16 cellular contexts compared by ENCODE assay signal in the genomic region with DNA sequence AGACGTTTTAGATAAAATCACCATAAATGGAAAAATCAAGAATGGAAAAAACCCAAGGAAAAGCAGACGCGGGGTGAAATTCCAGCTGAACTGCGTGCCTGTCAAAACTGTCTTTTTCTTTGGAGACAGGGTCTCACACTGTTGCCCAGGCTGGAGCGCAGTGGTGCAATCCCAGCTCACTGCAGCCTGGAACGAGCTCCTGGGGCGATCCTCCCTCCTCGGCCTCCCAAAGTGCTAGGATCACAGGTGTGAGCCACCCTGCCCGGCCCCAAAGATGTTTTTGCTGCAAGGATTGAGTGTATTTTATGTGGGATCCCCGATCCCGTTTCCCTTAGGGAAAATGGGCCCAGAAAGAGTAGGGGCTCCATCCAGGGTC. TPM values are rescaled to one million over a fixed set of nuclear protein-coding genes. Genes with fewer than 3 reads are reported as not detected.
A peak's percentile ranks its signal among the peaks of the same experiment; 100 is the strongest.
DNase-seq lines count a peak whose midpoint lies in the region; TF ChIP-seq lines count a peak whose summit lies in the region.
"Had no signal": no experiment of that assay in that cellular context is flagged by ENCODE, and none has a peak within 500 bp of the region (broad histone marks: within the 10 kb centered on the region; RNA-seq: fewer than 3 reads in every experiment).

No MANE protein-coding gene starts in this region.

- no peaks in the 10 kb centered on the region for H3K36me3 Mint-ChIP-seq in T-helper 2 cell treated with Interferon-gamma antibody and Interleukin-4, amounts not matched to agents 5 μg/mL and 100 μg/mL, for 36 hours (ENCODE audit: low read depth)
- no peaks in the 10 kb centered on the region for H3K36me3 Mint-ChIP-seq in osteocyte (ENCODE audit: unreplicated experiment)

- H3K9me3 Mint-ChIP-seq in T-helper 2 cell treated with Interferon-gamma antibody and Interleukin-4, amounts not matched to agents 5 μg/mL and 100 μg/mL, for 36 hours, result no peaks in the 10 kb centered on the region
- no peaks in the 10 kb centered on the region for H3K9me3 Mint-ChIP-seq in osteocyte (ENCODE audit: unreplicated experiment)

- 62% methylated on average over 11 of the region's 11 CpGs for WGBS in hepatocyte (ENCODE audit: low lambda C conversion rate, missing lambda C conversion rate)
- 54 to 79% methylated on average over 11 of the region's 11 CpGs for WGBS in sigmoid colon, 2 donors

- H3K9me2 ChIP-seq in hepatocyte (replicated peaks; ENCODE audit: insufficient read depth), result no peaks in the 10 kb centered on the region
- no peaks in the 10 kb centered on the region for H3K9me2 ChIP-seq in MM.1S (replicated peaks; ENCODE audit: insufficient read depth, low read length)

- H3K4me3 ChIP-seq in HUES6 (ENCODE audit: low read depth, low read length), result peak overlapping the region; percentile 63; the same call in 1 of the 2 replicates
- H3K4me3 ChIP-seq in hepatocyte, result no peak overlapping the region
- H3K4me3 ChIP-seq in sigmoid colon, result peak overlapping the region in 2 of 4 donors; percentile 39
- H3K4me3 ChIP-seq in MM.1S (ENCODE audit: low read length), result no peak overlapping the region

- no peaks in the 10 kb centered on the region for H3F3A ChIP-seq in MM.1S (ENCODE audit: insufficient read depth, low read length)

- H3K9me3 ChIP-seq in HUES6 (ENCODE audit: control insufficient read depth, insufficient read depth, low read depth, low read length) (no peaks in the 10 kb centered on the region), hepatocyte (ENCODE audit: low read depth) (no peaks in the 10 kb centered on the region), sigmoid colon (no peaks in the 10 kb centered on the region), MM.1S (replicated peaks; ENCODE audit: insufficient read depth, low read length) (no peaks in the 10 kb centered on the region)
- H3K9me3 ChIP-seq: gastrocnemius medialis had no signal

- TF ChIP-seq CTCF in hepatocyte (IDR thresholded peaks at IDR 0.05; ENCODE audit: poor library complexity) (no peak), osteocyte (IDR thresholded peaks at IDR 0.05) (no peak), sigmoid colon (IDR thresholded peaks at IDR 0.05) (no peak), MM.1S (IDR thresholded peaks at IDR 0.05; ENCODE audit: low read length) (no peak)

- no peak for TF ChIP-seq POLR2A in sigmoid colon (IDR thresholded peaks at IDR 0.05)

- H3K4me2 ChIP-seq in hepatocyte (peak overlapping the region; percentile 84), MM.1S (ENCODE audit: low read depth, low read length) (no peak overlapping the region)

- H3K27me3 Mint-ChIP-seq in T-helper 2 cell treated with Interferon-gamma antibody and Interleukin-4, amounts not matched to agents 5 μg/mL and 100 μg/mL, for 36 hours (ENCODE audit: low read depth), result peaks cover 7% of the 10 kb centered on the region
- H3K27me3 Mint-ChIP-seq in osteocyte (ENCODE audit: unreplicated experiment), result no peaks in the 10 kb centered on the region

- H3K9ac ChIP-seq in HUES6 (ENCODE audit: low read length) (no peak overlapping the region), MM.1S (ENCODE audit: low read length) (no peak overlapping the region)

- H3K36me3 ChIP-seq in HUES6 (ENCODE audit: control insufficient read depth, insufficient read depth, low read length) (no peaks in the 10 kb centered on the region), hepatocyte (replicated peaks; ENCODE audit: insufficient read depth, low read depth) (no peaks in the 10 kb centered on the region), sigmoid colon (no peaks in the 10 kb centered on the region), MM.1S (replicated peaks; ENCODE audit: insufficient read depth, low read length) (no peaks in the 10 kb centered on the region)
- H3K36me3 ChIP-seq: gastrocnemius medialis, WERI-Rb-1 had no signal

- peak overlapping the region; percentile 27 for H3K4me3 Mint-ChIP-seq in T-helper 2 cell treated with Interferon-gamma antibody and Interleukin-4, amounts not matched to agents 5 μg/mL and 100 μg/mL, for 36 hours
- H3K4me3 Mint-ChIP-seq in osteocyte (ENCODE audit: unreplicated experiment), result peak overlapping the region; percentile 34

- H2AFZ ChIP-seq in hepatocyte (no peak overlapping the region), MM.1S (ENCODE audit: low read length) (no peak overlapping the region)

- H3K27ac ChIP-seq in HUES6 (ENCODE audit: low read depth, low read length), result no peak overlapping the region
- H3K27ac ChIP-seq in hepatocyte, result no peak overlapping the region
- H3K27ac ChIP-seq in sigmoid colon, result no peak overlapping the region
- H3K27ac ChIP-seq in MM.1S (ENCODE audit: low read length), result no peak overlapping the region
- H3K27ac ChIP-seq: WERI-Rb-1 had no signal

- H3K4me1 ChIP-seq in HUES6 (ENCODE audit: control insufficient read depth, insufficient read depth, low read length), result no peaks in the 10 kb centered on the region
- H3K4me1 ChIP-seq in hepatocyte (ENCODE audit: insufficient read depth), result peaks cover 11% of the 10 kb centered on the region
- H3K4me1 ChIP-seq in sigmoid colon, result peaks cover 0 to 15% (median 12%) of the 10 kb centered on the region in 4 donors
- no peaks in the 10 kb centered on the region for H3K4me1 ChIP-seq in MM.1S (ENCODE audit: low read length)

- H3K27me3 ChIP-seq in HUES6 (ENCODE audit: control insufficient read depth, insufficient read depth, low read length) (peaks cover 41% of the 10 kb centered on the region), hepatocyte (peaks cover 26% of the 10 kb centered on the region), sigmoid colon (peaks cover 0 to 5% (median 0%) of the 10 kb centered on the region in 3 donors), MM.1S (replicated peaks; ENCODE audit: insufficient read depth, low read length) (0 out of 2 replicates have a peak, but pooled peaks cover 4% of the 10 kb centered on the region)

- peaks cover 9% of the 10 kb centered on the region for H3K4me1 Mint-ChIP-seq in T-helper 2 cell treated with Interferon-gamma antibody and Interleukin-4, amounts not matched to agents 5 μg/mL and 100 μg/mL, for 36 hours (ENCODE audit: low read depth)
- H3K4me1 Mint-ChIP-seq in osteocyte (ENCODE audit: unreplicated experiment), result peaks cover 21% of the 10 kb centered on the region

- H4K20me1 ChIP-seq in hepatocyte (ENCODE audit: insufficient read depth, poor library complexity, severe bottlenecking) (no peaks in the 10 kb centered on the region), MM.1S (ENCODE audit: insufficient read depth, low read length) (no peaks in the 10 kb centered on the region)

- H3K79me2 ChIP-seq in hepatocyte (no peaks in the 10 kb centered on the region), MM.1S (ENCODE audit: low read length) (no peaks in the 10 kb centered on the region)

- intact Hi-C loops in sigmoid colon (cut with DNase I), result no loop called here

- DNase-seq in T-helper 2 cell treated with Interferon-gamma antibody and Interleukin-4, amounts not matched to agents 5 μg/mL and 100 μg/mL, for 36 hours (ENCODE audit: low spot score), result no peak
- DNase-seq in T-helper 2 cell, result no peak
- no peak for DNase-seq in hepatocyte (ENCODE audit: low spot score)
- no peak for DNase-seq in osteocyte (ENCODE audit: extremely low spot score, unreplicated experiment)
- DNase-seq in sigmoid colon, result no peak
- DNase-seq in MM.1S, result no peak
- no peak for DNase-seq in EL
- DNase-seq: COR-L47; effector CD8-positive, alpha-beta T cell; gastrocnemius medialis; NCI-H1048; NCI-H226; WERI-Rb-1 had no signal

- no peak for TF ChIP-seq EP300 in sigmoid colon (IDR thresholded peaks at IDR 0.05)

- H3K27ac Mint-ChIP-seq in T-helper 2 cell treated with Interferon-gamma antibody and Interleukin-4, amounts not matched to agents 5 μg/mL and 100 μg/mL, for 36 hours, result no peak overlapping the region
- peak overlapping the region; percentile 55 for H3K27ac Mint-ChIP-seq in osteocyte (ENCODE audit: unreplicated experiment)

RNA-seq across cellular contexts. Expression of a gene that starts 0.9 kb away (rescaled TPM):
- not detected in 2 replicates for total RNA-seq in hepatocyte
- polyA plus RNA-seq in hepatocyte, result 0.15 and 0.57 TPM in 2 replicates
- total RNA-seq in osteocyte, result 0.44 and 0.51 TPM in 2 replicates
- under 1 TPM; 0.41 to 0.82 (median 0.63) TPM for total RNA-seq in sigmoid colon
- polyA plus RNA-seq in sigmoid colon, result under 1 TPM; under 0.01 to 0.74 (median 0.46) TPM

RNA-seq across cellular contexts. Expression of a gene that starts 25.1 kb away (rescaled TPM):
- total RNA-seq in hepatocyte, result not detected in 2 replicates
- not detected in 2 replicates for polyA plus RNA-seq in hepatocyte
- 0.37 and 0.54 TPM in 2 replicates for total RNA-seq in osteocyte
- under 1 TPM in 1 of 4 donors, not detected in 3; 0.14 TPM for total RNA-seq in sigmoid colon
- polyA plus RNA-seq in sigmoid colon, result under 1 TPM in 1 of 3 donors, not detected in 2; 0.70 TPM
- total RNA-seq: A172, gastrocnemius medialis, myocyte had no signal

RNA-seq across cellular contexts. Expression of a gene that starts 26.6 kb away (rescaled TPM):
- total RNA-seq in hepatocyte, result 0.30 TPM in 1 of 2 replicates, not detected in the other
- polyA plus RNA-seq in hepatocyte, result 0.91 and 0.93 TPM in 2 replicates
- total RNA-seq in osteocyte, result not detected in 2 replicates
- total RNA-seq in sigmoid colon, result under 1 TPM in 1 of 4 donors, not detected in 3; 0.36 TPM
- polyA plus RNA-seq in sigmoid colon, result 1 to 10 TPM in 2 of 3 donors, not detected in 1; 1.0 to 1.6 TPM
- total RNA-seq: A172 had no signal

RNA-seq across cellular contexts. Expression of a gene that starts 33.7 kb away (rescaled TPM):
- total RNA-seq in hepatocyte (3.9 and 8.2 TPM in 2 replicates), osteocyte (14.3 and 16.4 TPM in 2 replicates), sigmoid colon (1 to 10 TPM in 2 of 4 donors, under 1 TPM in 1, not detected in 1; 0.99 to 1.9 (median 1.8) TPM)
- polyA plus RNA-seq in hepatocyte (20.9 and 22.3 TPM in 2 replicates), sigmoid colon (1 to 10 TPM in 1 of 3 donors, under 1 TPM in 1, not detected in 1; 0.69 to 3.3 TPM)

RNA-seq across cellular contexts. Expression of a gene that starts 45.5 kb away (rescaled TPM):
- 162 and 190 TPM in 2 replicates for total RNA-seq in hepatocyte
- polyA plus RNA-seq in hepatocyte, result 150 and 151 TPM in 2 replicates
- 77.8 and 81.7 TPM in 2 replicates for total RNA-seq in osteocyte
- 100 to 1,000 TPM in 2 of 4 donors, 10 to 100 TPM in 2; 51.5 to 139 (median 100) TPM for total RNA-seq in sigmoid colon
- 100 to 1,000 TPM; 234 to 427 (median 235) TPM for polyA plus RNA-seq in sigmoid colon
